ENCODE assay signal across 1 cellular context in the genomic region with DNA sequence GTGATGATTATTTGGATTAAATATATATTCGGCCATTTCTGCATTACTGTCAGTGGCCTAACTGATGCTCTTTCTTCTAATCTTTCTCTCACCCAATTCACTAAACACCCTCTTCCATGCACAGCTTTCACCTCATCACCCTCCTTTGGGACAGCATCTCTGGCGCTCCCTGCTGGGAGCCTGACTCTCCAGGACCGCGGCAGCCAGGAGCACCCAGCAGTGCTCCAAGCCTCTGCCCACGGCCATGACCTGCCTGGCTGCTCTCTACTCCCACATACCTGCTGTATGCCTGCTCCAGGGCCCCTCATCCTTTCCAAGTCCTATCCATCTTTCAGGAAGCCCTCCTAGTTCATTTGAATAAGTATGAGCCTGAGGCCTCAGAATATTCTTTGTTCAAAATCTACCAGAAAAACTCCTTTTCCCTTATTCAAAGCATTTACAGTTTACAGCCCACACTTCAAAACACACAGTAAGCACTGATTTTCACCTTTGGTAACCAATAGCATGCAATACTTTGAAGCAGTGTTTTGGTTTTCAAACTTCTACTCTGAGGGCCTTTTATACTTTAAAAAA.
TF ChIP-seq lines count a peak whose summit lies in the region.

No MANE protein-coding gene starts in this region.

TF ChIP-seq in K562, 482 proteins besides CTCF, POLR2A, EP300 and RAD21:
- TF ChIP-seq RBFOX2 (IDR thresholded peaks at IDR 0.05; ENCODE audit: low read depth, low read length) (no peak), ZNF263 (CRISPR knock-in tag; IDR thresholded peaks at IDR 0.05; ENCODE audit: borderline replicate concordance) (peak; percentile 79), ZBTB33 (CRISPR knock-in tag; IDR thresholded peaks at IDR 0.05) (peak; percentile 97), POLR2G (IDR thresholded peaks at IDR 0.05; ENCODE audit: low read depth, low read length) (0 out of 2 replicates have a peak, but pooled peaks have one; percentile 24), ZNF165 (CRISPR knock-in tag; IDR thresholded peaks at IDR 0.05; ENCODE audit: borderline replicate concordance) (no peak)
- TF ChIP-seq, protein P1, sequence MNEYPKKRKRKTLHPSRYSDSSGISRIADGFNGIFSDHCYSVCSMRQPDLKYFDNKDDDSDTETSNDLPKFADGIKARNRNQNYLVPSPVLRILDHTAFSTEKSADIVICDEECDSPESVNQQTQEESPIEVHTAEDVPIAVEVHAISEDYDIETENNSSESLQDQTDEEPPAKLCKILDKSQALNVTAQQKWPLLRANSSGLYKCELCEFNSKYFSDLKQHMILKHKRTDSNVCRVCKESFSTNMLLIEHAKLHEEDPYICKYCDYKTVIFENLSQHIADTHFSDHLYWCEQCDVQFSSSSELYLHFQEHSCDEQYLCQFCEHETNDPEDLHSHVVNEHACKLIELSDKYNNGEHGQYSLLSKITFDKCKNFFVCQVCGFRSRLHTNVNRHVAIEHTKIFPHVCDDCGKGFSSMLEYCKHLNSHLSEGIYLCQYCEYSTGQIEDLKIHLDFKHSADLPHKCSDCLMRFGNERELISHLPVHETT (CRISPR knock-in tag; conservative IDR thresholded peaks at IDR 0.05 in 1 of 2, IDR thresholded peaks at IDR 0.05 in 1 of 2) = no peak
